In genomic region chrX:19991350-19991718, GRCh38 we compare ENCODE assay signal across 8 cellular contexts. TPM values are rescaled to one million over a fixed set of nuclear protein-coding genes. Genes with fewer than 3 reads are reported as not detected.
A peak's percentile ranks its signal among the peaks of the same experiment; 100 is the strongest.
DNase-seq lines count a peak whose midpoint lies in the region; ATAC-seq, FAIRE-seq and TF ChIP-seq lines count a peak whose summit lies in the region.

No MANE protein-coding gene starts in this region.

- no peak for ATAC-seq in HG03342 (IDR thresholded peaks at IDR 0.05; ENCODE audit: unreplicated experiment)

- H3K27me3 Mint-ChIP-seq in neural crest cell (ENCODE audit: low read depth) = no peaks in the 10 kb centered on the region

- no peaks in the 10 kb centered on the region for H4K20me1 ChIP-seq in Karpas-422 (ENCODE audit: insufficient read depth, low read depth, low read length)

- TF ChIP-seq CTCF in brain microvascular endothelial cell (IDR thresholded peaks at IDR 0.05; ENCODE audit: low read depth, low read length, missing control alignments) (no peak), neural crest cell (conservative IDR thresholded peaks at IDR 0.05) (no peak)

- no peaks in the 10 kb centered on the region for H3K9me3 ChIP-seq in Karpas-422 (ENCODE audit: low read length)
- no peaks in the 10 kb centered on the region for H3K9me3 ChIP-seq in small intestine (ENCODE audit: control insufficient read depth, low read depth)

- H3K79me2 ChIP-seq in Karpas-422 (ENCODE audit: low read length) = peaks cover 41% of the 10 kb centered on the region

- H3K4me2 ChIP-seq in Karpas-422 (ENCODE audit: low read depth, low read length, poor library complexity, severe bottlenecking) = peak overlapping the region; percentile 89

- H3K27me3 ChIP-seq in Karpas-422 (ENCODE audit: low read length) (no peaks in the 10 kb centered on the region), brain microvascular endothelial cell (replicated peaks) (no peaks in the 10 kb centered on the region), small intestine (ENCODE audit: control insufficient read depth in 2 of 2, insufficient read depth in 2 of 2, low read length in 2 of 2) (no peaks in the 10 kb centered on the region)

- peak overlapping the region; percentile 73 for H3K4me3 Mint-ChIP-seq in neural crest cell

- no peak overlapping the region for H3K27ac ChIP-seq in Karpas-422 (ENCODE audit: low read length)
- no peak overlapping the region for H3K27ac ChIP-seq in brain microvascular endothelial cell
- peak overlapping the region in 1 of 2 donors; percentile 60 for H3K27ac ChIP-seq in small intestine (ENCODE audit: low read depth in 1 of 2, low read length in 1 of 2)

- peak overlapping the region; percentile 67 for H3K9ac ChIP-seq in Karpas-422 (ENCODE audit: low read length)

- peaks cover 1% of the 10 kb centered on the region for H3K36me3 Mint-ChIP-seq in neural crest cell (ENCODE audit: low read depth)

- DNase-seq in CD1c-positive myeloid dendritic cell (ENCODE audit: extremely low spot score) = peak; percentile 1
- peak; percentile 43 for DNase-seq in Karpas-422
- DNase-seq in brain microvascular endothelial cell = no peak
- DNase-seq in neural crest cell (ENCODE audit: low read depth, low spot score) = no peak
- DNase-seq in small intestine = no peak
- DNase-seq in GDM1 (lab: John Stamatoyannopoulos, UW) = no peak
- DNase-seq in AG20443 (ENCODE audit: low spot score) = no peak

- in situ Hi-C loops in brain microvascular endothelial cell (cut with HindIII; ENCODE audit: low pct_ligation_motif_present, low sequenced_read_pairs) = no loop called here

- peaks cover 7% of the 10 kb centered on the region for H3K4me1 Mint-ChIP-seq in neural crest cell

- H3K4me3 ChIP-seq in Karpas-422 (ENCODE audit: low read length) (peak overlapping the region; percentile 67), brain microvascular endothelial cell (ENCODE audit: low read depth, low read length) (peak overlapping the region; percentile 35), small intestine (ENCODE audit: low read depth in 1 of 2, low read length in 2 of 2) (no peak overlapping the region)

- no peaks in the 10 kb centered on the region for H3K9me2 ChIP-seq in Karpas-422 (replicated peaks; ENCODE audit: insufficient read depth, low read length)

- H3K9me3 Mint-ChIP-seq in neural crest cell = peaks cover 10% of the 10 kb centered on the region

- H3K4me1 ChIP-seq in Karpas-422 (ENCODE audit: low read length) = peaks cover 29% of the 10 kb centered on the region
- H3K4me1 ChIP-seq in small intestine (ENCODE audit: control insufficient read depth in 2 of 2, insufficient read depth in 1 of 2, low read depth in 1 of 2, low read length in 1 of 2) = no peaks in the 10 kb centered on the region

- peak overlapping the region; percentile 75; the same call in 1 of the 2 replicates for H2AFZ ChIP-seq in Karpas-422 (ENCODE audit: low read length)

- no peak for FAIRE-seq in small intestine (lab: Jason Lieb, UNC)

- no peak overlapping the region for H3K27ac Mint-ChIP-seq in neural crest cell (ENCODE audit: unreplicated experiment)

- 39 to 51% (median 50%) methylated on average over 6 of the region's 6 CpGs for WGBS in small intestine, 3 donors

- H3K36me3 ChIP-seq in Karpas-422 (ENCODE audit: insufficient read depth, low read length) (no peaks in the 10 kb centered on the region), brain microvascular endothelial cell (replicated peaks) (no peaks in the 10 kb centered on the region), small intestine (ENCODE audit: control insufficient read depth in 2 of 2, insufficient read depth in 2 of 2, low read length in 2 of 2) (no peaks in the 10 kb centered on the region)

RNA-seq across cellular contexts. Expression of gene BCLAF3, which starts 0.5 kb away (rescaled TPM):
- 5.6 and 16.8 TPM in 2 replicates for total RNA-seq in Karpas-422 (2014; rRNA removed; shearing (Covaris generic); ENCODE audit: low replicate concordance)
- total RNA-seq in neural crest cell = 7.6 and 8.9 TPM in 2 replicates
- 1 to 10 TPM; 2.3 to 3.8 (median 3.0) TPM for polyA plus RNA-seq in small intestine

Comparison
In these comparisons a context has a peak if more than half of its experiments do, and no peak if none do; other contexts are left out.
1. DNase-seq: peak in CD1c-positive myeloid dendritic cell (single experiment) and Karpas-422 (single experiment); none in brain microvascular endothelial cell (single experiment), neural crest cell (single experiment), small intestine (single experiment), GDM1 (single experiment) and AG20443 (single experiment).
2. H3K4me3 ChIP-seq: peak in Karpas-422 (single experiment) and brain microvascular endothelial cell (single experiment); none in small intestine (0 of 2).